In the genomic region with DNA sequence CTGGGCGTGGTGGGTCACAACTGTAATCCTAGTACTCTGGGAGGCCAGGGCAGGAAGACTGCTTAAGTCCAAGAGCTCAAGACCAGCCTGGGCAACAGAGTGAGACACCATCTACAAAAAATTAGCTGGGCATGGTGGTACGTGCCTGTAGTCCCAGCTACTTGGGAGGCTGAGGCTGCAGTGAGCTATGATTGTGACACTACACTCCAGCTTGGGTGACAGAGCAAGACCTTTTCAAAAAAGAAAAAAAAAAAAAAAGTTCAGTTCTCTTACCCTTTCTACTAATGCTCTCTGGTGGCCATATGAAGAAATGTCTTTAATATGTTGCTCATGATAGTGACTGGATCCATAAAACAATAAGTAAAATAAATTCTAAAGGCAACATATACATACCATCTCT, we compare ENCODE assay signal across 8 cellular contexts. TPM values are rescaled to one million over a fixed set of nuclear protein-coding genes. Genes with fewer than 3 reads are reported as not detected.
A peak's percentile ranks its signal among the peaks of the same experiment; 100 is the strongest.
DNase-seq lines count a peak whose midpoint lies in the region; ATAC-seq and TF ChIP-seq lines count a peak whose summit lies in the region.

No MANE protein-coding gene starts in this region.

- BruUV-seq in OCI-LY7 (replicated peaks; lab: Mats Ljungman, UMichigan): no TSS peak

- no peak for TF ChIP-seq POLR2A in erythroblast (IDR thresholded peaks at IDR 0.05; ENCODE audit: low read length)

- no peaks in the 10 kb centered on the region for H3K9me3 ChIP-seq in OCI-LY7 (ENCODE audit: low read length)

- no peak overlapping the region for H3K27ac ChIP-seq in OCI-LY7 (ENCODE audit: low read depth, low read length, poor library complexity, severe bottlenecking)

- no peaks in the 10 kb centered on the region for H3K79me2 ChIP-seq in OCI-LY7 (ENCODE audit: insufficient read depth, low read depth, low read length)

- H4K20me1 ChIP-seq in OCI-LY7 (ENCODE audit: insufficient read depth, low read length): peaks cover 6% of the 10 kb centered on the region

- no peak overlapping the region for H2AFZ ChIP-seq in OCI-LY7 (ENCODE audit: low read length)

- H3K4me1 ChIP-seq in OCI-LY7 (ENCODE audit: insufficient read depth, low read length, poor library complexity, severe bottlenecking): no peaks in the 10 kb centered on the region

- TF ChIP-seq CTCF in OCI-LY7 (conservative IDR thresholded peaks at IDR 0.05; ENCODE audit: low read length): peak; percentile 74

- peak; percentile 71 for DNase-seq in ELR (ENCODE audit: low read depth)
- DNase-seq in OCI-LY7 (ENCODE audit: low spot score): peak; percentile 53
- DNase-seq in erythroblast (lab: John Stamatoyannopoulos, UW): peak; percentile 48 to 49
- DNase-seq in T1000 (lab: John Stamatoyannopoulos, UW): no peak
- DNase-seq in activated T-cell treated with anti-CD3 and anti-CD28 coated beads, Interleukin-2, amount 50 U/mL, for 48 hours: no peak
- no peak for DNase-seq in stimulated activated CD8-positive, alpha-beta memory T cell treated with anti-CD3 and anti-CD28 coated beads, Interleukin-4, amount 100 ng/mL, for 48 hours

- H3K4me3 ChIP-seq in OCI-LY7 (ENCODE audit: low read depth, low read length, poor library complexity, severe bottlenecking): no peak overlapping the region

- peak; percentile 53 for ATAC-seq in HG02798 (IDR thresholded peaks at IDR 0.05; ENCODE audit: poor library complexity, unreplicated experiment)
- ATAC-seq in HG02623 (IDR thresholded peaks at IDR 0.05; ENCODE audit: unreplicated experiment): no peak

- no peak overlapping the region for H3K4me2 ChIP-seq in OCI-LY7 (ENCODE audit: low read length)

- CTCF ChIA-PET in OCI-LY7 (lab: Charles Lee; ENCODE audit: unreplicated experiment): no interaction called here

- intact Hi-C loops in OCI-LY7 (cut with micrococcal nuclease; ENCODE audit: unreplicated experiment): loop anchor here (2.0 to 10.0 kb wide), 2 partner anchors 76 to 236 kb away; no protein-coding TSS in a partner anchor

- POLR2A ChIA-PET in OCI-LY7 (lab: Charles Lee): interaction anchor here (0.6 to 1.3 kb wide), 6 partner anchors 9 to 725 kb away, joined by 3 to 5 read pairs (median 3); no protein-coding TSS in a partner anchor

- H3K9me2 ChIP-seq in OCI-LY7 (ENCODE audit: insufficient read depth, low read length): no peaks in the 10 kb centered on the region

- peaks cover 78% of the 10 kb centered on the region for H3K36me3 ChIP-seq in OCI-LY7 (ENCODE audit: insufficient read depth, low read length)

RNA-seq across cellular contexts. Expression of a gene that starts 14.9 kb away (rescaled TPM):
- 5.1 and 7.1 TPM in 2 replicates for total RNA-seq in OCI-LY7 (2014; rRNA removed; shearing (Covaris generic))
- total RNA-seq in OCI-LY7 (2022): 7.7 and 8.9 TPM in 2 replicates

RNA-seq across cellular contexts. Expression of a gene that starts 15.0 kb away (rescaled TPM):
- total RNA-seq in OCI-LY7 (2014; rRNA removed; shearing (Covaris generic)): 13.7 and 25.3 TPM in 2 replicates
- total RNA-seq in OCI-LY7 (2022): 23.3 and 29.8 TPM in 2 replicates

RNA-seq across cellular contexts. Expression of a gene that starts 29.3 kb away (rescaled TPM):
- total RNA-seq in OCI-LY7 (2014; rRNA removed; shearing (Covaris generic)): 10.7 and 14.0 TPM in 2 replicates
- 17.5 and 18.9 TPM in 2 replicates for total RNA-seq in OCI-LY7 (2022)

Comparison
In these comparisons a context has a peak if more than half of its experiments do, and no peak if none do; other contexts are left out.
1. DNase-seq: peak in ELR (single experiment), OCI-LY7 (single experiment) and erythroblast (2 of 2); none in T1000 (single experiment), activated T-cell treated with anti-CD3 and anti-CD28 coated beads, Interleukin-2, amount 50 U/mL, for 48 hours (0 of 2) and stimulated activated CD8-positive, alpha-beta memory T cell treated with anti-CD3 and anti-CD28 coated beads, Interleukin-4, amount 100 ng/mL, for 48 hours (single experiment).